In the genomic region with DNA sequence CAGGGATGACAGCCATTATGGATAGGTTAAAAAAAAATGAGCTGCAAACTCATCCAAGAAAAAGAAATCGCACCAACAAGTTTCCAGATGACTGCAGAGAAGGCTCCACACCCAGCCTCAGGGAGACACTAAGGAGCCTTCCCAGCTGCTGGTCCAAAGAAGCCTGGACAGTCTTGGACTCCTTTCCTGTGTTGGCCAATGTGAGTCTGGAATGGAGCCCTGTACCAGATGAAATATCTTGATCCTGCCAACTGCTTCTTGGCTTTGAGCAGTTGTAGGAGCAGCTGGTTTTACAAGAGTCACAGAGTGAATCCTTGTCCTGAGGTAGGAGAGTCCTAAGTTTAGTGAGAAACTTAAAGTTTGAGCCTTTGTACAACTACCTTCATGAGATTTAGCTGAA, we compare ENCODE assay signal across 14 cellular contexts. TPM values are rescaled to one million over a fixed set of nuclear protein-coding genes. Genes with fewer than 3 reads are reported as not detected.
DNase-seq lines count a peak whose midpoint lies in the region; ATAC-seq, FAIRE-seq and TF ChIP-seq lines count a peak whose summit lies in the region.
"Had no signal": no experiment of that assay in that cellular context is flagged by ENCODE, and none has a peak within 500 bp of the region (broad histone marks: within the 10 kb centered on the region; RNA-seq: fewer than 3 reads in every experiment).

No MANE protein-coding gene starts in this region.

- H3K4me2 ChIP-seq in astrocyte (ENCODE audit: low read length): no peak overlapping the region
- H3K4me2 ChIP-seq in HepG2 (ENCODE audit: low read depth, low read length): no peak overlapping the region

- FAIRE-seq in astrocyte (lab: Jason Lieb, UNC) (no peak), HepG2 (lab: Jason Lieb, UNC) (no peak)
- FAIRE-seq: A204.1, frontal cortex had no signal

- no peaks in the 10 kb centered on the region for H3K36me3 ChIP-seq in astrocyte (ENCODE audit: insufficient read depth, low read length)
- peaks cover 13 to 69% of the 10 kb centered on the region in 2 experiments for H3K36me3 ChIP-seq in HepG2 (replicated peaks in 1 of 2; ENCODE audit: control insufficient read depth in 1 of 2, insufficient read depth in 2 of 2, low read length in 2 of 2)
- no peaks in the 10 kb centered on the region for H3K36me3 ChIP-seq in thyroid gland
- H3K36me3 ChIP-seq: breast epithelium, suprapubic skin had no signal

- H3K27me3 Mint-ChIP-seq in activated CD4-positive, alpha-beta T cell treated with anti-CD3 and anti-CD28 coated beads, Interleukin-2, amount 10 ng/mL, durations not matched to agents 7 days and 5 days: no peaks in the 10 kb centered on the region
- H3K27me3 Mint-ChIP-seq in activated CD4-positive, alpha-beta T cell treated with anti-CD3 and anti-CD28 coated beads, Interleukin-2, amount 10 ng/mL, durations not matched to agents 24 days and 14 days: no peaks in the 10 kb centered on the region
- no peaks in the 10 kb centered on the region for H3K27me3 Mint-ChIP-seq in astrocyte (ENCODE audit: low read depth, unreplicated experiment)

- no peak for DNase-seq in activated CD4-positive, alpha-beta T cell treated with anti-CD3 and anti-CD28 coated beads, Interleukin-2, amount 10 ng/mL, durations not matched to agents 7 days and 5 days
- DNase-seq in activated CD4-positive, alpha-beta T cell treated with anti-CD3 and anti-CD28 coated beads, Interleukin-2, amount 10 ng/mL, durations not matched to agents 24 days and 14 days: no peak
- peak; percentile 41 for DNase-seq in astrocyte (ENCODE audit: low read depth)
- DNase-seq in HepG2 (ENCODE audit: low spot score): no peak
- DNase-seq in thyroid gland: peak; percentile 14 to 19
- no peak for DNase-seq in amniotic stem cell (lab: John Stamatoyannopoulos, UW)
- no peak for DNase-seq in NCI-H1105 (lab: John Stamatoyannopoulos, UW)
- no peak for DNase-seq in stimulated activated CD4-positive, alpha-beta T cell treated with anti-CD3 and anti-CD28 coated beads, Interleukin-4, amount 100 ng/mL, for 24 hours
- DNase-seq: GF-D8, NCI-H2029 had no signal

- no peak overlapping the region for H3K4me3 Mint-ChIP-seq in activated CD4-positive, alpha-beta T cell treated with anti-CD3 and anti-CD28 coated beads, Interleukin-2, amount 10 ng/mL, durations not matched to agents 7 days and 5 days
- H3K4me3 Mint-ChIP-seq in activated CD4-positive, alpha-beta T cell treated with anti-CD3 and anti-CD28 coated beads, Interleukin-2, amount 10 ng/mL, durations not matched to agents 24 days and 14 days: no peak overlapping the region
- H3K4me3 Mint-ChIP-seq in astrocyte (ENCODE audit: unreplicated experiment): no peak overlapping the region

- H2AFZ ChIP-seq in astrocyte (ENCODE audit: low read depth, low read length) (no peak overlapping the region), HepG2 (ENCODE audit: low read length) (no peak overlapping the region)

- H3K4me1 ChIP-seq in astrocyte (ENCODE audit: insufficient read depth, low read length): peaks cover 25% of the 10 kb centered on the region
- H3K4me1 ChIP-seq in HepG2 (ENCODE audit: insufficient read depth, low read length): no peaks in the 10 kb centered on the region
- peaks cover 8 to 12% of the 10 kb centered on the region in 2 donors for H3K4me1 ChIP-seq in thyroid gland

- H3K9me3 ChIP-seq in astrocyte (ENCODE audit: insufficient read depth, low read depth, low read length): no peaks in the 10 kb centered on the region
- no peaks in the 10 kb centered on the region for H3K9me3 ChIP-seq in HepG2 (ENCODE audit: low read length)
- no peaks in the 10 kb centered on the region for H3K9me3 ChIP-seq in thyroid gland
- H3K9me3 ChIP-seq: breast epithelium, suprapubic skin had no signal

- no peak overlapping the region for H3K27ac ChIP-seq in astrocyte (ENCODE audit: low read depth, low read length)
- H3K27ac ChIP-seq in HepG2 (ENCODE audit: extremely low read length, insufficient read depth, low read length): no peak overlapping the region
- H3K27ac ChIP-seq in thyroid gland: no peak overlapping the region
- H3K27ac ChIP-seq: suprapubic skin had no signal

- CTCF ChIA-PET in activated CD4-positive, alpha-beta T cell treated with anti-CD3 and anti-CD28 coated beads, Interleukin-2, amount 10 ng/mL, durations not matched to agents 7 days and 5 days (lab: Charles Lee): interaction anchor here (0.6 to 2.2 kb wide), 3 partner anchors 9 to 219 kb away, joined by 3 to 5 read pairs (median 4); a partner anchor contains a TSS
- CTCF ChIA-PET in HepG2 (lab: Yijun Ruan, JAX; ENCODE audit: low intra/inter-chr PET ratio, low total read pairs): no interaction called here

- BruUV-seq in HepG2 (replicated peaks; lab: Mats Ljungman, UMichigan): no TSS peak

- no peak overlapping the region for H3K4me3 ChIP-seq in astrocyte (ENCODE audit: insufficient read depth, low read depth, low read length)
- no peak overlapping the region for H3K4me3 ChIP-seq in HepG2 (replicated peaks in 1 of 3; ENCODE audit: insufficient read depth in 1 of 3, low read depth in 2 of 3, low read length in 3 of 3)
- no peak overlapping the region for H3K4me3 ChIP-seq in thyroid gland (replicated peaks in 1 of 3)
- H3K4me3 ChIP-seq: breast epithelium, suprapubic skin had no signal

- no peak for TF ChIP-seq RAD21 in HepG2 (CRISPR knock-in tag; IDR thresholded peaks at IDR 0.05)

- H3K27me3 ChIP-seq in astrocyte (ENCODE audit: insufficient read depth, low read length) (no peaks in the 10 kb centered on the region), HepG2 (ENCODE audit: control insufficient read depth in 1 of 2, insufficient read depth in 2 of 2, low read length in 2 of 2) (no peaks in the 10 kb centered on the region), thyroid gland (no peaks in the 10 kb centered on the region)
- H3K27me3 ChIP-seq: breast epithelium, suprapubic skin had no signal

- no peak for ATAC-seq in HepG2

- WGBS in HepG2 (ENCODE audit: low lambda C conversion rate): 100% methylated on average over 1 of the region's 1 CpG
- 63% methylated on average over 1 of the region's 1 CpG for WGBS in thyroid gland, 2 donors

- peaks cover 94% of the 10 kb centered on the region for H3K36me3 Mint-ChIP-seq in activated CD4-positive, alpha-beta T cell treated with anti-CD3 and anti-CD28 coated beads, Interleukin-2, amount 10 ng/mL, durations not matched to agents 7 days and 5 days (ENCODE audit: low read depth)
- H3K36me3 Mint-ChIP-seq in activated CD4-positive, alpha-beta T cell treated with anti-CD3 and anti-CD28 coated beads, Interleukin-2, amount 10 ng/mL, durations not matched to agents 24 days and 14 days (ENCODE audit: low read depth): peaks cover 80% of the 10 kb centered on the region
- H3K36me3 Mint-ChIP-seq in astrocyte (ENCODE audit: low read depth, unreplicated experiment): peaks cover 19% of the 10 kb centered on the region

- TF ChIP-seq POLR2A in HepG2 (IDR thresholded peaks at IDR 0.05; ENCODE audit: insufficient read depth in 1 of 2, low read depth in 2 of 2, low read length in 2 of 2) (no peak), thyroid gland (IDR thresholded peaks at IDR 0.05) (no peak)

- H3K4me1 Mint-ChIP-seq in activated CD4-positive, alpha-beta T cell treated with anti-CD3 and anti-CD28 coated beads, Interleukin-2, amount 10 ng/mL, durations not matched to agents 7 days and 5 days: peaks cover 75% of the 10 kb centered on the region
- H3K4me1 Mint-ChIP-seq in activated CD4-positive, alpha-beta T cell treated with anti-CD3 and anti-CD28 coated beads, Interleukin-2, amount 10 ng/mL, durations not matched to agents 24 days and 14 days: peaks cover 68% of the 10 kb centered on the region
- H3K4me1 Mint-ChIP-seq in astrocyte (ENCODE audit: low read depth, unreplicated experiment): peaks cover 31% of the 10 kb centered on the region

- POLR2A ChIA-PET in activated CD4-positive, alpha-beta T cell treated with anti-CD3 and anti-CD28 coated beads, Interleukin-2, amount 10 ng/mL, durations not matched to agents 7 days and 5 days (lab: Charles Lee): interaction anchor here (0.6 kb wide), 2 partner anchors 9 to 42 kb away, joined by 3 read pairs; no protein-coding TSS in a partner anchor
- POLR2A ChIA-PET in HepG2 (lab: Yijun Ruan, JAX): no interaction called here

- intact Hi-C loops in activated CD4-positive, alpha-beta T cell treated with anti-CD3 and anti-CD28 coated beads, Interleukin-2, amount 10 ng/mL, durations not matched to agents 24 days and 14 days (cut with micrococcal nuclease): no loop called here
- intact Hi-C loops in HepG2 (cut with micrococcal nuclease; ENCODE audit: unreplicated experiment) (no loop called here), thyroid gland (cut with DNase I) (no loop called here)

- H4K20me1 ChIP-seq in astrocyte (ENCODE audit: insufficient read depth, low read length): no peaks in the 10 kb centered on the region
- no peaks in the 10 kb centered on the region for H4K20me1 ChIP-seq in HepG2 (ENCODE audit: insufficient read depth, low read length)

- H3K9me3 Mint-ChIP-seq in activated CD4-positive, alpha-beta T cell treated with anti-CD3 and anti-CD28 coated beads, Interleukin-2, amount 10 ng/mL, durations not matched to agents 7 days and 5 days: peaks cover 3% of the 10 kb centered on the region
- H3K9me3 Mint-ChIP-seq in activated CD4-positive, alpha-beta T cell treated with anti-CD3 and anti-CD28 coated beads, Interleukin-2, amount 10 ng/mL, durations not matched to agents 24 days and 14 days: no peaks in the 10 kb centered on the region
- H3K9me3 Mint-ChIP-seq in astrocyte (ENCODE audit: unreplicated experiment): no peaks in the 10 kb centered on the region

- H3K27ac Mint-ChIP-seq in activated CD4-positive, alpha-beta T cell treated with anti-CD3 and anti-CD28 coated beads, Interleukin-2, amount 10 ng/mL, durations not matched to agents 7 days and 5 days: peak overlapping the region; percentile 25
- H3K27ac Mint-ChIP-seq in activated CD4-positive, alpha-beta T cell treated with anti-CD3 and anti-CD28 coated beads, Interleukin-2, amount 10 ng/mL, durations not matched to agents 24 days and 14 days: no peak overlapping the region
- H3K27ac Mint-ChIP-seq in astrocyte (ENCODE audit: unreplicated experiment): no peak overlapping the region

- in situ Hi-C loops in HepG2 (cut with HindIII; ENCODE audit: extremely low pct_ligation_motif_present, low pct_unique_long_range_greater_than_20kb): no loop called here

- TF ChIP-seq EP300 in HepG2 (IDR thresholded peaks at IDR 0.05; ENCODE audit: low read depth in 2 of 2, low read length in 2 of 2) (no peak), HepG2 (CRISPR knock-in tag; IDR thresholded peaks at IDR 0.05; ENCODE audit: borderline replicate concordance) (no peak)

- TF ChIP-seq CTCF in astrocyte (IDR thresholded peaks at IDR 0.05; ENCODE audit: insufficient read depth, low read depth, low read length): no peak
- TF ChIP-seq CTCF in HepG2 (CRISPR knock-in tag; IDR thresholded peaks at IDR 0.05): no peak
- TF ChIP-seq CTCF in thyroid gland (IDR thresholded peaks at IDR 0.05): no peak

- H3K79me2 ChIP-seq in astrocyte (ENCODE audit: insufficient read depth, low read length): peaks cover 7% of the 10 kb centered on the region
- H3K79me2 ChIP-seq in HepG2 (ENCODE audit: insufficient read depth, low read length): no peaks in the 10 kb centered on the region

- H3K9ac ChIP-seq in astrocyte (ENCODE audit: low read length) (no peak overlapping the region), HepG2 (ENCODE audit: insufficient read depth, low read depth, low read length) (no peak overlapping the region)

RNA-seq across cellular contexts. Expression of a gene that starts 44.4 kb away (rescaled TPM):
- total RNA-seq in activated CD4-positive, alpha-beta T cell treated with anti-CD3 and anti-CD28 coated beads, Interleukin-2, amount 10 ng/mL, durations not matched to agents 7 days and 5 days: 100 to 1,000 TPM; 180 to 219 TPM
- total RNA-seq in activated CD4-positive, alpha-beta T cell treated with anti-CD3 and anti-CD28 coated beads, Interleukin-2, amount 10 ng/mL, durations not matched to agents 24 days and 14 days: 180 and 181 TPM in 2 replicates
- total RNA-seq in astrocyte: 141 and 160 TPM in 2 replicates
- 47.0 and 49.8 TPM in 2 replicates for total RNA-seq in HepG2 (2016; rRNA removed; fragmentation: Illumina TruSeq; extraction: Trizol)
- 38.0 and 39.4 TPM in 2 replicates for total RNA-seq in HepG2 (2016; cell fraction: cytosol; rRNA removed; fragmentation: Illumina TruSeq; extraction: Trizol; ENCODE audit: low read depth)
- 47.7 and 50.5 TPM in 2 replicates for total RNA-seq in HepG2 (2016; cell fraction: insoluble cytoplasmic fraction; rRNA removed; fragmentation: Illumina TruSeq; extraction: Trizol)
- 32.7 and 33.7 TPM in 2 replicates for total RNA-seq in HepG2 (2016; cell fraction: membrane; rRNA removed; fragmentation: Illumina TruSeq; extraction: Trizol)
- total RNA-seq in HepG2 (2016; cell fraction: nucleus; rRNA removed; fragmentation: Illumina TruSeq; extraction: Trizol): 56.8 and 57.5 TPM in 2 replicates
- polyA plus RNA-seq in HepG2 (2011; rRNA removed): 42.0 and 50.6 TPM in 2 replicates
- 23.8 and 38.5 TPM in 2 replicates for polyA plus RNA-seq in HepG2 (2011; cell fraction: cytosol; rRNA removed)
- 23.7 and 30.2 TPM in 2 replicates for polyA plus RNA-seq in HepG2 (2011; cell fraction: nucleus; rRNA removed)
- polyA plus RNA-seq in HepG2 (2012): 35.2 and 56.5 TPM in 2 replicates
- 4.1 and 5.4 TPM in 2 replicates for polyA plus RNA-seq in HepG2 (2016; cell fraction: cytosol; fragmentation: Illumina TruSeq; extraction: Trizol; ENCODE audit: low read depth)
- polyA plus RNA-seq in HepG2 (2016; cell fraction: insoluble cytoplasmic fraction; fragmentation: Illumina TruSeq; extraction: Trizol; ENCODE audit: low read depth): 25.3 and 31.2 TPM in 2 replicates
- polyA plus RNA-seq in HepG2 (2016; cell fraction: membrane; fragmentation: Illumina TruSeq; extraction: Trizol; ENCODE audit: low read depth): 10.1 and 10.4 TPM in 2 replicates
- polyA plus RNA-seq in HepG2 (2016; cell fraction: nucleus; fragmentation: Illumina TruSeq; extraction: Trizol; ENCODE audit: insufficient read depth, low read depth): 39.9 and 42.9 TPM in 2 replicates
- 122 and 355 TPM in 2 replicates for polyA minus RNA-seq in HepG2 (2011; rRNA and poly(A)+ RNA removed; ENCODE audit: low replicate concordance)
- polyA minus RNA-seq in HepG2 (2011; cell fraction: cytosol; rRNA and poly(A)+ RNA removed): 81.0 and 98.9 TPM in 2 replicates
- polyA minus RNA-seq in HepG2 (2011; cell fraction: nucleus; rRNA and poly(A)+ RNA removed): 132 and 143 TPM in 2 replicates
- 100 to 1,000 TPM; 101 to 282 (median 120) TPM for total RNA-seq in thyroid gland

Comparison
In these comparisons a context has a peak if more than half of its experiments do, and no peak if none do; other contexts are left out.
1. DNase-seq: peak in astrocyte (single experiment) and thyroid gland (2 of 2); none in activated CD4-positive, alpha-beta T cell treated with anti-CD3 and anti-CD28 coated beads, Interleukin-2, amount 10 ng/mL, durations not matched to agents 7 days and 5 days (single experiment), activated CD4-positive, alpha-beta T cell treated with anti-CD3 and anti-CD28 coated beads, Interleukin-2, amount 10 ng/mL, durations not matched to agents 24 days and 14 days (single experiment), HepG2 (single experiment), amniotic stem cell (single experiment), NCI-H1105 (single experiment) and stimulated activated CD4-positive, alpha-beta T cell treated with anti-CD3 and anti-CD28 coated beads, Interleukin-4, amount 100 ng/mL, for 24 hours (single experiment).